8 cellular contexts compared by ENCODE assay signal in the genomic region with DNA sequence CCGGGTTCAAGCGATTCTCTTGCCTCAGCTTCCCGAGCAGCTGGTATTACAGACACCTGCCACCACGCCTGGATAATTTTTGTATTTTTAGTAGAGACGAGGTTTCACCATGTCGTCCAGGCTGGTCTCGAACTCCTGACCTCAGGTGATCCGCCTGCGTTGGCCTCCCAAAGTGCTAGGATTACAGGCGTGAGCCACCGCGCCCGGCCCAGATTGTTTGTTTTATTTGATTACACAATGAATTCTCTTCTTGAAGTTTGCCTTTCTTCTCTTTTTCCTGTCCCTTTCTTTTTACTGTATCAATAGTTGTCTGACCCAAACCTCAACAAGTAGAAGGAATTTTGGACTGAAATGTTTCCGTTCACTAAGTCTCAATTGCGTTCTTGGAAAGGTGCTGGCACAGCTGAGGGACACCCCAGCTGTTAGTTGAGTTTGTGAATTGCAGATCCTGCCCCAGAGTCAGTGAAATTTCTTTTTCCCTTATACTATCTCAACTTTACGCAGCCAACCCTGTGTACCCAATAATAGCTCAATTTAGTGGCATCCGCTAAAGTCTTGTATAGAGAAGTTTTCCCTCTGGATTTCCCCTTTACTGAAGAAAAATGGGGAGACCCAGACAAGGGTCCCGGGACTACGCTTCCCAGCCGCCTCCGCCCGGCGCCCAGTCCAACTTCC. TPM values are rescaled to one million over a fixed set of nuclear protein-coding genes. Genes with fewer than 3 reads are reported as not detected.
DNase-seq lines count a peak whose midpoint lies in the region; ATAC-seq and TF ChIP-seq lines count a peak whose summit lies in the region.

No MANE protein-coding gene starts in this region.

- WGBS in neuronal stem cell (ENCODE audit: extremely low coverage in 2 of 2, insufficient read length in 2 of 2, insufficient replicate concordance in 1 of 2), 2 donors, result no CpG with 5 or more reads among the region's 23 CpGs

- DNase-seq in CD8-positive, alpha-beta T cell, result no peak
- DNase-seq in LHCN-M2 (ENCODE audit: low read depth), result peak; percentile 8
- DNase-seq in neuronal stem cell (ENCODE audit: low spot score), result no peak
- DNase-seq in NCI-H2171 treated with DMSO at 0.1 percent for 48 hours (lab: John Stamatoyannopoulos, UW), result no peak
- no peak for DNase-seq in NCI-H510A treated with DMSO at 0.1 percent for 48 hours (lab: John Stamatoyannopoulos, UW)
- no peak for DNase-seq in iPS-NIHi7 (ENCODE audit: extremely low spot score)

- H3K18ac ChIP-seq in neuronal stem cell (ENCODE audit: low read length), result no peak overlapping the region

- H4K8ac ChIP-seq in neuronal stem cell (ENCODE audit: low read depth, low read length), result no peak overlapping the region

- no peak overlapping the region for H2BK5ac ChIP-seq in neuronal stem cell (ENCODE audit: low read length)

- peak overlapping the region; percentile 11 for H3K4me2 ChIP-seq in neuronal stem cell (ENCODE audit: insufficient read depth, low read length, poor library complexity, severe bottlenecking)

- H3K27me3 Mint-ChIP-seq in CD8-positive, alpha-beta T cell (ENCODE audit: low read depth), result no peaks in the 10 kb centered on the region

- intact Hi-C loops in CD8-positive, alpha-beta T cell (cut with DNase I, micrococcal nuclease), result loop anchor here (2.0 to 5.0 kb wide), 4 partner anchors 21 to 627 kb away; a partner anchor contains a TSS

- no peak overlapping the region for H3K4ac ChIP-seq in neuronal stem cell (ENCODE audit: low read length)

- POLR2A ChIA-PET in CD8-positive, alpha-beta T cell (lab: Charles Lee), result interaction anchor here (0.5 to 1.8 kb wide), 6 partner anchors 12 to 627 kb away, joined by 3 to 8 read pairs (median 4); a partner anchor contains a TSS

- CTCF ChIA-PET in CD8-positive, alpha-beta T cell (lab: Charles Lee), result no interaction called here

- peak overlapping the region; percentile 67 for H3K27ac Mint-ChIP-seq in CD8-positive, alpha-beta T cell

- H2AK5ac ChIP-seq in neuronal stem cell (ENCODE audit: low read depth, low read length), result no peak overlapping the region

- H2AFZ ChIP-seq in neuronal stem cell (ENCODE audit: low read length), result peak overlapping the region; percentile 71

- no peak overlapping the region for H2BK12ac ChIP-seq in neuronal stem cell (ENCODE audit: low read length)

- H3K4me3 ChIP-seq in CD8-positive, alpha-beta T cell (ENCODE audit: low read depth, low read length), result no peak overlapping the region
- H3K4me3 ChIP-seq in neuronal stem cell (ENCODE audit: low read length in 2 of 2), result no peak overlapping the region

- ATAC-seq in CD8-positive, alpha-beta T cell, result no peak
- ATAC-seq in HG03280 (IDR thresholded peaks at IDR 0.05; ENCODE audit: unreplicated experiment), result no peak

- no peaks in the 10 kb centered on the region for H3K79me1 ChIP-seq in neuronal stem cell (ENCODE audit: low read depth, low read length)

- H3K14ac ChIP-seq in neuronal stem cell (ENCODE audit: low read length), result no peak overlapping the region

- peak overlapping the region; percentile 73 for H3K4me3 Mint-ChIP-seq in CD8-positive, alpha-beta T cell

- H3K9me3 Mint-ChIP-seq in CD8-positive, alpha-beta T cell, result no peaks in the 10 kb centered on the region

- no peak overlapping the region for H2BK15ac ChIP-seq in neuronal stem cell (ENCODE audit: low read length)

- no peaks in the 10 kb centered on the region for H3K36me3 Mint-ChIP-seq in CD8-positive, alpha-beta T cell

- H3K27ac ChIP-seq in CD8-positive, alpha-beta T cell (ENCODE audit: low read depth, low read length), result no peak overlapping the region
- H3K27ac ChIP-seq in cingulate gyrus (ENCODE audit: low read depth, low read length), result peak overlapping the region; percentile 1
- peak overlapping the region; percentile 46 for H3K27ac ChIP-seq in neuronal stem cell (replicated peaks; ENCODE audit: low read length)

- H2BK120ac ChIP-seq in neuronal stem cell (ENCODE audit: low read depth, low read length), result no peak overlapping the region

- peaks cover 31% of the 10 kb centered on the region for H3K4me1 ChIP-seq in CD8-positive, alpha-beta T cell (ENCODE audit: insufficient read depth, low read length)
- peaks cover 11 to 13% of the 10 kb centered on the region in 2 donors for H3K4me1 ChIP-seq in neuronal stem cell (ENCODE audit: control insufficient read depth in 2 of 2, insufficient read depth in 1 of 2, low read depth in 1 of 2, low read length in 2 of 2)

- no peak overlapping the region for H4K91ac ChIP-seq in neuronal stem cell (ENCODE audit: low read depth, low read length, poor library complexity)

- no peaks in the 10 kb centered on the region for H3K9me3 ChIP-seq in CD8-positive, alpha-beta T cell (ENCODE audit: low read length)
- no peaks in the 10 kb centered on the region for H3K9me3 ChIP-seq in neuronal stem cell (replicated peaks in 1 of 2; ENCODE audit: control insufficient read depth in 2 of 2, insufficient read depth in 1 of 2, low read depth in 1 of 2, low read length in 2 of 2)

- no peaks in the 10 kb centered on the region for H3K36me3 ChIP-seq in CD8-positive, alpha-beta T cell (ENCODE audit: insufficient read depth, low read length)
- H3K36me3 ChIP-seq in neuronal stem cell (replicated peaks in 1 of 2; ENCODE audit: control insufficient read depth in 2 of 2, insufficient read depth in 2 of 2, low read length in 2 of 2), result no peaks in the 10 kb centered on the region

- H3K4me1 Mint-ChIP-seq in CD8-positive, alpha-beta T cell (ENCODE audit: low read depth), result peaks cover 32% of the 10 kb centered on the region

- no peak overlapping the region for H3K23ac ChIP-seq in neuronal stem cell (ENCODE audit: low read depth, low read length, poor library complexity)

- no peak for TF ChIP-seq CTCF in CD8-positive, alpha-beta T cell (IDR thresholded peaks at IDR 0.05)

- no peaks in the 10 kb centered on the region for H3K27me3 ChIP-seq in CD8-positive, alpha-beta T cell (ENCODE audit: insufficient read depth, low read length)
- H3K27me3 ChIP-seq in neuronal stem cell (ENCODE audit: control insufficient read depth in 3 of 3, insufficient read depth in 3 of 3, low read depth in 1 of 3, low read length in 3 of 3), result no peaks in the 10 kb centered on the region

- no peak overlapping the region for H3K9ac ChIP-seq in neuronal stem cell (ENCODE audit: low read depth, low read length, poor library complexity)

RNA-seq across cellular contexts. Expression of a gene that starts 0.6 kb away (rescaled TPM):
- total RNA-seq in CD8-positive, alpha-beta T cell, result 10 to 100 TPM; 16.0 to 18.8 TPM
- total RNA-seq in LHCN-M2 (2014; rRNA removed), result 7.6 and 10.2 TPM in 2 replicates
- 2.2 TPM for polyA plus RNA-seq in LHCN-M2 (2012)
- 4.0 TPM for polyA plus RNA-seq in neuronal stem cell (2013, experiment 1 of 2)
- polyA plus RNA-seq in neuronal stem cell (2013, experiment 2 of 2), result 3.9 TPM
